ENCODE assay signal across 13 cellular contexts in genomic region chr4:46390353-46391058, GRCh38. TPM values are rescaled to one million over a fixed set of nuclear protein-coding genes. Genes with fewer than 3 reads are reported as not detected.
DNase-seq lines count a peak whose midpoint lies in the region; ATAC-seq, FAIRE-seq and TF ChIP-seq lines count a peak whose summit lies in the region.
"Had no signal": no experiment of that assay in that cellular context is flagged by ENCODE, and none has a peak within 500 bp of the region (broad histone marks: within the 10 kb centered on the region; RNA-seq: fewer than 3 reads in every experiment).

No MANE protein-coding gene starts in this region.

- no peak for DNase-seq in stimulated activated naive CD8-positive, alpha-beta T cell treated with anti-CD3 and anti-CD28 coated beads, Interleukin-15, Interleukin-2, amounts not matched to agents 100 U/mL and 50 U/mL, for 24 hours
- DNase-seq in stimulated activated naive CD8-positive, alpha-beta T cell treated with anti-CD3 and anti-CD28 coated beads, Interleukin-15, amount 100 ng/mL, for 72 hours = no peak
- DNase-seq in foreskin keratinocyte = no peak
- no peak for DNase-seq in neural crest cell (ENCODE audit: low read depth, low spot score)
- DNase-seq in posterior vena cava (ENCODE audit: low spot score) = no peak
- no peak for DNase-seq in mucosa of gallbladder (ENCODE audit: low spot score)
- DNase-seq in RCC 7860 (ENCODE audit: low spot score) = no peak
- DNase-seq: activated T-cell treated with anti-CD3 and anti-CD28 coated beads for 4 hours, left cardiac atrium, NCI-H526 treated with DMSO at 0.1 percent for 48 hours, T-helper 9 cell had no signal

- H3K27ac Mint-ChIP-seq in stimulated activated naive CD8-positive, alpha-beta T cell treated with anti-CD3 and anti-CD28 coated beads, Interleukin-15, amount 100 ng/mL, for 72 hours = no peak overlapping the region
- H3K27ac Mint-ChIP-seq in neural crest cell (ENCODE audit: unreplicated experiment) = no peak overlapping the region
- H3K27ac Mint-ChIP-seq: dendritic cell treated with granulocyte-macrophage colony-stimulating factor and Interleukin-4, amounts not matched to agents 40 ng/mL and 50 ng/mL, for 4 days had no signal

- no peaks in the 10 kb centered on the region for H3K36me3 Mint-ChIP-seq in neural crest cell (ENCODE audit: low read depth)

- H3K27me3 Mint-ChIP-seq in stimulated activated naive CD8-positive, alpha-beta T cell treated with anti-CD3 and anti-CD28 coated beads, Interleukin-15, amount 100 ng/mL, for 72 hours = peaks cover 39% of the 10 kb centered on the region
- peaks cover 85% of the 10 kb centered on the region for H3K27me3 Mint-ChIP-seq in neural crest cell (ENCODE audit: low read depth)

- peaks cover 81% of the 10 kb centered on the region for H3K27me3 ChIP-seq in foreskin keratinocyte

- FAIRE-seq in RCC 7860 (lab: Jason Lieb, UNC) = no peak

- H3K9me3 Mint-ChIP-seq in stimulated activated naive CD8-positive, alpha-beta T cell treated with anti-CD3 and anti-CD28 coated beads, Interleukin-15, amount 100 ng/mL, for 72 hours = no peaks in the 10 kb centered on the region
- H3K9me3 Mint-ChIP-seq in neural crest cell = no peaks in the 10 kb centered on the region
- H3K9me3 Mint-ChIP-seq: dendritic cell treated with granulocyte-macrophage colony-stimulating factor and Interleukin-4, amounts not matched to agents 40 ng/mL and 50 ng/mL, for 4 days had no signal

- peak; percentile 19 for ATAC-seq in stimulated activated naive CD8-positive, alpha-beta T cell treated with anti-CD3 and anti-CD28 coated beads, Interleukin-15, Interleukin-2, amounts not matched to agents 100 U/mL and 50 U/mL, for 24 hours
- no peak for ATAC-seq in stimulated activated naive CD8-positive, alpha-beta T cell treated with anti-CD3 and anti-CD28 coated beads, Interleukin-15, amount 100 ng/mL, for 72 hours
- peak; percentile 26 for ATAC-seq in foreskin keratinocyte
- no peak for ATAC-seq in HG02798 (IDR thresholded peaks at IDR 0.05; ENCODE audit: poor library complexity, unreplicated experiment)

- peaks cover 12% of the 10 kb centered on the region for H3K4me1 Mint-ChIP-seq in stimulated activated naive CD8-positive, alpha-beta T cell treated with anti-CD3 and anti-CD28 coated beads, Interleukin-15, amount 100 ng/mL, for 72 hours
- peaks cover 19% of the 10 kb centered on the region for H3K4me1 Mint-ChIP-seq in neural crest cell

- TF ChIP-seq CTCF in foreskin keratinocyte (conservative IDR thresholded peaks at IDR 0.05) = no peak
- TF ChIP-seq CTCF in neural crest cell (conservative IDR thresholded peaks at IDR 0.05) = no peak

- no peaks in the 10 kb centered on the region for H3K4me1 ChIP-seq in foreskin keratinocyte

- no peak overlapping the region for H3K4me3 Mint-ChIP-seq in stimulated activated naive CD8-positive, alpha-beta T cell treated with anti-CD3 and anti-CD28 coated beads, Interleukin-15, amount 100 ng/mL, for 72 hours
- peak overlapping the region; percentile 74 for H3K4me3 Mint-ChIP-seq in neural crest cell
- H3K4me3 Mint-ChIP-seq: dendritic cell treated with granulocyte-macrophage colony-stimulating factor and Interleukin-4, amounts not matched to agents 40 ng/mL and 50 ng/mL, for 4 days had no signal

- intact Hi-C loops in posterior vena cava (cut with DNase I) = no loop called here

- no peak overlapping the region for H3K27ac ChIP-seq in foreskin keratinocyte

RNA-seq across cellular contexts. Expression of gene GABRA2, which starts 0.6 kb away (rescaled TPM):
- total RNA-seq in foreskin keratinocyte = 0.10 TPM in 1 of 2 replicates, not detected in the other
- polyA plus RNA-seq in foreskin keratinocyte = 0.02 TPM in 1 of 2 replicates, not detected in the other
- total RNA-seq in neural crest cell = not detected in 2 replicates
- under 1 TPM; 0.37 to 0.76 TPM for total RNA-seq in posterior vena cava
- total RNA-seq in mucosa of gallbladder = 0.46 TPM

Comparison
In these comparisons a context has a peak if more than half of its experiments do, and no peak if none do; other contexts are left out.
1. ATAC-seq: peak in stimulated activated naive CD8-positive, alpha-beta T cell treated with anti-CD3 and anti-CD28 coated beads, Interleukin-15, Interleukin-2, amounts not matched to agents 100 U/mL and 50 U/mL, for 24 hours (single experiment) and foreskin keratinocyte (single experiment); none in stimulated activated naive CD8-positive, alpha-beta T cell treated with anti-CD3 and anti-CD28 coated beads, Interleukin-15, amount 100 ng/mL, for 72 hours (single experiment) and HG02798 (single experiment).